Comparison of ENCODE assay signal across 17 cellular contexts in genomic region chr6:24757610-24758009, GRCh38. TPM values are rescaled to one million over a fixed set of nuclear protein-coding genes. Genes with fewer than 3 reads are reported as not detected.
DNase-seq lines count a peak whose midpoint lies in the region; ATAC-seq and TF ChIP-seq lines count a peak whose summit lies in the region.
"Had no signal": no experiment of that assay in that cellular context is flagged by ENCODE, and none has a peak within 500 bp of the region (broad histone marks: within the 10 kb centered on the region; RNA-seq: fewer than 3 reads in every experiment).

No MANE protein-coding gene starts in this region.

- no peaks in the 10 kb centered on the region for H3K9me2 ChIP-seq in OCI-LY1 (ENCODE audit: low read depth, low read length)

- H3F3A ChIP-seq in OCI-LY1 (ENCODE audit: insufficient read depth, low read length) (no peaks in the 10 kb centered on the region), neural progenitor cell (ENCODE audit: low read depth) (peaks cover 10% of the 10 kb centered on the region)

- ATAC-seq in HG03108 (IDR thresholded peaks at IDR 0.05; ENCODE audit: unreplicated experiment) (no peak), HG03520 (IDR thresholded peaks at IDR 0.05; ENCODE audit: unreplicated experiment) (no peak)

- H3K27me3 Mint-ChIP-seq in neural progenitor cell (ENCODE audit: insufficient read depth, low read depth): peaks cover 3% of the 10 kb centered on the region

- H3K27me3 ChIP-seq in OCI-LY1 (ENCODE audit: insufficient read depth, low read length): no peaks in the 10 kb centered on the region; the same call in 1 of the 2 replicates
- no peaks in the 10 kb centered on the region for H3K27me3 ChIP-seq in neural progenitor cell
- H3K27me3 ChIP-seq: BE2C had no signal

- peaks cover 14% of the 10 kb centered on the region; the same call in 1 of the 2 replicates for H3K9me3 ChIP-seq in OCI-LY1 (ENCODE audit: low read length)
- H3K9me3 ChIP-seq in neural progenitor cell (ENCODE audit: low read depth): no peaks in the 10 kb centered on the region
- H3K9me3 ChIP-seq: BE2C had no signal

- peaks cover 2% of the 10 kb centered on the region for H3K9me3 Mint-ChIP-seq in neural progenitor cell

- H3K4me1 ChIP-seq in OCI-LY1 (ENCODE audit: insufficient read depth, low read length, severe bottlenecking): peaks cover 9% of the 10 kb centered on the region
- H3K4me1 ChIP-seq in neural progenitor cell: peaks cover 9% of the 10 kb centered on the region

- H3K4me1 Mint-ChIP-seq in neural progenitor cell: peaks cover 4% of the 10 kb centered on the region
- H3K4me1 Mint-ChIP-seq: CD8-positive, alpha-beta memory T cell had no signal

- H3K9ac ChIP-seq in OCI-LY1 (ENCODE audit: low read length) (no peak overlapping the region), neural progenitor cell (no peak overlapping the region)

- H3K27ac ChIP-seq in OCI-LY1 (ENCODE audit: low read depth, low read length, poor library complexity, severe bottlenecking): no peak overlapping the region
- peak overlapping the region; percentile 51 for H3K27ac ChIP-seq in neural progenitor cell

- H3K4me3 ChIP-seq in OCI-LY1 (ENCODE audit: low read depth, low read length, poor library complexity, severe bottlenecking): no peak overlapping the region
- no peak overlapping the region for H3K4me3 ChIP-seq in neural progenitor cell

- H2AFZ ChIP-seq in OCI-LY1 (ENCODE audit: low read length) (peak overlapping the region; percentile 86; the same call in 1 of the 2 replicates), neural progenitor cell (replicated peaks) (no peak overlapping the region)

- no peaks in the 10 kb centered on the region for H4K20me1 ChIP-seq in OCI-LY1 (ENCODE audit: insufficient read depth, low read length)
- no peaks in the 10 kb centered on the region for H4K20me1 ChIP-seq in neural progenitor cell (ENCODE audit: low read depth)

- no peak overlapping the region for H3K4me2 ChIP-seq in OCI-LY1 (ENCODE audit: low read length)
- H3K4me2 ChIP-seq in neural progenitor cell: peak overlapping the region; percentile 16

- H3K36me3 ChIP-seq in OCI-LY1 (ENCODE audit: insufficient read depth, low read length): no peaks in the 10 kb centered on the region
- no peaks in the 10 kb centered on the region for H3K36me3 ChIP-seq in neural progenitor cell
- H3K36me3 ChIP-seq: BE2C had no signal

- no peak overlapping the region for H3K4me3 Mint-ChIP-seq in neural progenitor cell
- H3K4me3 Mint-ChIP-seq: CD8-positive, alpha-beta memory T cell had no signal

- H3K36me3 Mint-ChIP-seq in neural progenitor cell: no peaks in the 10 kb centered on the region

- TF ChIP-seq CTCF in OCI-LY1 (IDR thresholded peaks at IDR 0.05; ENCODE audit: low read length) (no peak), neural progenitor cell (IDR thresholded peaks at IDR 0.05) (no peak)

- H3K27ac Mint-ChIP-seq in neural progenitor cell: no peak overlapping the region
- H3K27ac Mint-ChIP-seq: CD8-positive, alpha-beta memory T cell had no signal

- DNase-seq in AML-193 (lab: John Stamatoyannopoulos, UW) (peak; percentile 27 to 29), CD1c-positive myeloid dendritic cell (ENCODE audit: extremely low spot score) (peak; percentile 40), neural progenitor cell (ENCODE audit: low spot score) (no peak), NCI-H446 (lab: John Stamatoyannopoulos, UW) (no peak)
- DNase-seq: ACHN; BE2C; CD8-positive, alpha-beta memory T cell; NCI-H1105; NCI-H1930; NCI-H2171; NCI-H774; SIG-M5 had no signal

- no peaks in the 10 kb centered on the region for H3K79me2 ChIP-seq in OCI-LY1 (ENCODE audit: insufficient read depth, low read length)
- H3K79me2 ChIP-seq in neural progenitor cell (ENCODE audit: low read depth): no peaks in the 10 kb centered on the region

RNA-seq across cellular contexts. Expression of gene GMNN, which starts 17.1 kb away (rescaled TPM):
- total RNA-seq in neural progenitor cell (ENCODE audit: low replicate concordance): 69.1 and 98.5 TPM in 2 replicates

RNA-seq across cellular contexts. Expression of gene C6orf62, which starts 38.7 kb away (rescaled TPM):
- total RNA-seq in neural progenitor cell (ENCODE audit: low replicate concordance): 71.5 and 82.3 TPM in 2 replicates

RNA-seq across cellular contexts. Expression of gene ARMH2, which starts 41.1 kb away (rescaled TPM):
- total RNA-seq in neural progenitor cell (ENCODE audit: low replicate concordance): not detected in 2 replicates
- total RNA-seq: Daoy, NCI-H460 had no signal

Comparison
In these comparisons a context has a peak if more than half of its experiments do, and no peak if none do; other contexts are left out.
1. DNase-seq: peak in AML-193 (2 of 2) and CD1c-positive myeloid dendritic cell (single experiment); none in neural progenitor cell (single experiment) and NCI-H446 (0 of 2).